In genomic region chr19:38213911-38214625, GRCh38 we compare ENCODE assay signal across 8 cellular contexts. TPM values are rescaled to one million over a fixed set of nuclear protein-coding genes. Genes with fewer than 3 reads are reported as not detected.
DNase-seq lines count a peak whose midpoint lies in the region; ATAC-seq and TF ChIP-seq lines count a peak whose summit lies in the region.

No MANE protein-coding gene starts in this region.

- H3K27me3 ChIP-seq in fibroblast of lung (ENCODE audit: control insufficient read depth, insufficient read depth, low read length): no peaks in the 10 kb centered on the region

- H3K4me3 ChIP-seq in fibroblast of lung (replicated peaks in 1 of 4; ENCODE audit: control extremely low read depth in 1 of 4, insufficient read depth in 1 of 4, low read depth in 3 of 4, low read length in 4 of 4): no peak overlapping the region

- no peaks in the 10 kb centered on the region for H4K20me1 ChIP-seq in fibroblast of lung (ENCODE audit: control insufficient read depth, extremely low read depth, insufficient read depth, low read length)

- no peaks in the 10 kb centered on the region for H3K9me3 Mint-ChIP-seq in activated CD8-positive, alpha-beta T cell treated with anti-CD3 and anti-CD28 coated beads for 36 hours

- H3K27ac Mint-ChIP-seq in activated CD8-positive, alpha-beta T cell treated with anti-CD3 and anti-CD28 coated beads for 36 hours: peak overlapping the region; percentile 84

- POLR2A ChIA-PET in activated CD8-positive, alpha-beta T cell treated with anti-CD3 and anti-CD28 coated beads for 36 hours (lab: Charles Lee): no interaction called here

- peaks cover 60% of the 10 kb centered on the region for H3K27me3 Mint-ChIP-seq in activated CD8-positive, alpha-beta T cell treated with anti-CD3 and anti-CD28 coated beads for 36 hours

- H3K9me3 ChIP-seq in fibroblast of lung (ENCODE audit: control insufficient read depth, insufficient read depth, low read depth, low read length): no peaks in the 10 kb centered on the region

- H3K79me2 ChIP-seq in fibroblast of lung (ENCODE audit: control insufficient read depth, insufficient read depth, low read length): no peaks in the 10 kb centered on the region

- H3K36me3 ChIP-seq in fibroblast of lung (ENCODE audit: control insufficient read depth, insufficient read depth, low read length): no peaks in the 10 kb centered on the region

- no peak overlapping the region for H3K9ac ChIP-seq in fibroblast of lung (ENCODE audit: insufficient read depth, low read length)

- H3K4me3 Mint-ChIP-seq in activated CD8-positive, alpha-beta T cell treated with anti-CD3 and anti-CD28 coated beads for 36 hours: peak overlapping the region; percentile 63

- intact Hi-C loops in activated CD8-positive, alpha-beta T cell treated with anti-CD3 and anti-CD28 coated beads for 36 hours (cut with micrococcal nuclease): loop anchor here (10.0 kb wide), 1 partner anchor 69 kb away; no protein-coding TSS in a partner anchor
- intact Hi-C loops in cardiac septum (cut with DNase I): no loop called here

- H3K4me2 ChIP-seq in fibroblast of lung (ENCODE audit: extremely low read depth, insufficient read depth, low read length): no peak overlapping the region

- peaks cover 13% of the 10 kb centered on the region for H3K4me1 ChIP-seq in fibroblast of lung (ENCODE audit: control insufficient read depth, extremely low read depth, insufficient read depth, low read length)

- ATAC-seq in activated CD8-positive, alpha-beta T cell treated with anti-CD3 and anti-CD28 coated beads for 36 hours: peak; percentile 90

- no peak overlapping the region for H2AFZ ChIP-seq in fibroblast of lung (ENCODE audit: low read length)

- H3K4me1 Mint-ChIP-seq in activated CD8-positive, alpha-beta T cell treated with anti-CD3 and anti-CD28 coated beads for 36 hours (ENCODE audit: low read depth): peaks cover 23% of the 10 kb centered on the region

- H3K36me3 Mint-ChIP-seq in activated CD8-positive, alpha-beta T cell treated with anti-CD3 and anti-CD28 coated beads for 36 hours (ENCODE audit: low read depth): peaks cover 5% of the 10 kb centered on the region

- TF ChIP-seq CTCF in activated CD8-positive, alpha-beta T cell treated with anti-CD3 and anti-CD28 coated beads for 36 hours (IDR thresholded peaks at IDR 0.05): no peak
- no peak for TF ChIP-seq CTCF in fibroblast of lung (conservative IDR thresholded peaks at IDR 0.05 in 1 of 2, IDR thresholded peaks at IDR 0.05 in 1 of 2; ENCODE audit: low read depth in 1 of 2, low read length in 2 of 2)

- CTCF ChIA-PET in activated CD8-positive, alpha-beta T cell treated with anti-CD3 and anti-CD28 coated beads for 36 hours (lab: Charles Lee): interaction anchor here (0.8 to 0.9 kb wide), 2 partner anchors 26 to 105 kb away, joined by 3 to 4 read pairs; partner anchors contain the start of gene KCNK6

- DNase-seq in EL (peak; percentile 58), HT1080 (ENCODE audit: low read depth) (peak; percentile 88), fibroblast of lung (ENCODE audit: low read depth in 2 of 2) (peak; percentile 29 to 91), cardiac septum (ENCODE audit: low spot score) (no peak), OCI-M1 (lab: John Stamatoyannopoulos, UW) (no peak), foreskin melanocyte (no peak)
- peak; percentile 92 for DNase-seq in activated CD8-positive, alpha-beta T cell treated with anti-CD3 and anti-CD28 coated beads for 36 hours
- DNase-seq in stimulated activated CD8-positive, alpha-beta memory T cell treated with anti-CD3 and anti-CD28 coated beads, Interleukin-15, amount 100 ng/mL, for 24 hours (ENCODE audit: low read depth): peak; percentile 31

- H3K27ac ChIP-seq in fibroblast of lung (ENCODE audit: insufficient read depth, low read length): peak overlapping the region; percentile 47

RNA-seq across cellular contexts. Expression of gene DPF1, which starts 10.0 kb away (rescaled TPM):
- 9.1 and 9.5 TPM in 2 replicates for total RNA-seq in HT1080 (2014; rRNA removed; shearing (Covaris generic))
- polyA plus RNA-seq in HT1080 (2015; cell fraction: cytosol; rRNA removed): 2.4 and 3.0 TPM in 2 replicates
- polyA plus RNA-seq in HT1080 (2015; cell fraction: nucleus; rRNA removed): 1.6 and 4.0 TPM in 2 replicates
- total RNA-seq in activated CD8-positive, alpha-beta T cell treated with anti-CD3 and anti-CD28 coated beads for 36 hours: 1 to 10 TPM in 1 of 2 experiments, under 1 TPM in 1; 0.47 to 1.0 TPM
- total RNA-seq in fibroblast of lung (0.50 and 0.51 TPM in 2 replicates), cardiac septum (0.51 TPM)
- polyA plus RNA-seq in fibroblast of lung: 1.6 and 5.2 TPM in 2 replicates
- 1.6 and 5.0 TPM in 2 replicates for polyA plus RNA-seq in fibroblast of lung (2012)
- polyA minus RNA-seq in fibroblast of lung (ENCODE audit: low replicate concordance): 3.0 and 9.4 TPM in 2 replicates

RNA-seq across cellular contexts. Expression of gene PPP1R14A, which starts 42.1 kb away (rescaled TPM):
- total RNA-seq in HT1080 (2014; rRNA removed; shearing (Covaris generic)): not detected in 2 replicates
- polyA plus RNA-seq in HT1080 (2015; cell fraction: cytosol; rRNA removed): not detected in 2 replicates
- polyA plus RNA-seq in HT1080 (2015; cell fraction: nucleus; rRNA removed): not detected in 2 replicates
- 1 to 10 TPM in 1 of 2 experiments, under 1 TPM in 1; 0.60 to 1.5 TPM for total RNA-seq in activated CD8-positive, alpha-beta T cell treated with anti-CD3 and anti-CD28 coated beads for 36 hours
- total RNA-seq in fibroblast of lung (2.1 and 7.1 TPM in 2 replicates), cardiac septum (23.9 TPM)
- 2.2 and 146 TPM in 2 replicates for polyA plus RNA-seq in fibroblast of lung
- polyA plus RNA-seq in fibroblast of lung (2012): 7.5 and 373 TPM in 2 replicates
- polyA minus RNA-seq in fibroblast of lung (ENCODE audit: low replicate concordance): 0.52 and 15.9 TPM in 2 replicates

RNA-seq across cellular contexts. Expression of gene SPINT2, which starts 50.3 kb away (rescaled TPM):
- 0.21 and 0.27 TPM in 2 replicates for total RNA-seq in HT1080 (2014; rRNA removed; shearing (Covaris generic))
- 0.57 and 0.92 TPM in 2 replicates for polyA plus RNA-seq in HT1080 (2015; cell fraction: cytosol; rRNA removed)
- polyA plus RNA-seq in HT1080 (2015; cell fraction: nucleus; rRNA removed): 0.11 TPM in 2 replicates
- total RNA-seq in activated CD8-positive, alpha-beta T cell treated with anti-CD3 and anti-CD28 coated beads for 36 hours: 10 to 100 TPM; 56.2 to 68.4 TPM
- 4.5 and 8.7 TPM in 2 replicates for total RNA-seq in fibroblast of lung
- polyA plus RNA-seq in fibroblast of lung: 2.1 and 4.6 TPM in 2 replicates
- polyA plus RNA-seq in fibroblast of lung (2012): 2.1 and 7.6 TPM in 2 replicates
- polyA minus RNA-seq in fibroblast of lung (ENCODE audit: low replicate concordance): 1.6 and 24.3 TPM in 2 replicates
- 17.3 TPM for total RNA-seq in cardiac septum

Comparison
In these comparisons a context has a peak if more than half of its experiments do, and no peak if none do; other contexts are left out.
1. DNase-seq: peak in EL (single experiment), HT1080 (single experiment), activated CD8-positive, alpha-beta T cell treated with anti-CD3 and anti-CD28 coated beads for 36 hours (single experiment), fibroblast of lung (2 of 2) and stimulated activated CD8-positive, alpha-beta memory T cell treated with anti-CD3 and anti-CD28 coated beads, Interleukin-15, amount 100 ng/mL, for 24 hours (single experiment); none in cardiac septum (single experiment), OCI-M1 (single experiment) and foreskin melanocyte (single experiment).